In the genomic region with DNA sequence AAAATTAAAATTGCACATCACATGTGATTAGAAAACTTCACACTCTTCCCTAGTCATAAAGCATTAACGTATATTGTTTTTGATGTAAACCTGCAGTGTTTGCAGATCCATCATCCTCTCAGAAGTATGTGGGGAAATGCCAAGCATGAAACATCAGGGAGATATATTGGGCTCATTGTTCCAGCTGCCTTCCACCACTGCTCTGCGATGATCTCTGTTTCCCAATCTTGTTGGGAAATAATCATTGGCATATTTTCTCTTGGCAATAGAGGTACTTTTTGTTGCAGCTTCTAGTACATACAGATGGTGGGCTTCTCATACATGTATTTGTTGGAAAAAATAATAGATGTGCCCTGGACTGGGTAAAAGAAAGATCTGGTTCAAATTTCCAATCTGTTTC, we compare ENCODE assay signal across 8 cellular contexts.
"Had no signal": no experiment of that assay in that cellular context is flagged by ENCODE, and none has a peak within 500 bp of the region (broad histone marks: within the 10 kb centered on the region; RNA-seq: fewer than 3 reads in every experiment).

No MANE protein-coding gene starts in this region.

- H3K4me3 ChIP-seq: GM23338, HAP-1, K562 had no signal

- H3K36me3 ChIP-seq: HAP-1 had no signal

- ATAC-seq: GM23338, HCT116, K562 had no signal

- H3K4me1 Mint-ChIP-seq: GM23338 had no signal

- H3K4me3 Mint-ChIP-seq: GM23338, HFFc6 had no signal

- H3K27ac Mint-ChIP-seq: GM23338, HFFc6 had no signal

- H3K4me1 ChIP-seq: HAP-1 had no signal

- DNase-seq: H7, HFFc6, IMR-90, KG1 had no signal
